Comparison of ENCODE assay signal across 18 cellular contexts in genomic region chr5:168802337-168802736, GRCh38.
DNase-seq lines count a peak whose midpoint lies in the region; ATAC-seq and TF ChIP-seq lines count a peak whose summit lies in the region.
"Had no signal": no experiment of that assay in that cellular context is flagged by ENCODE, and none has a peak within 500 bp of the region (broad histone marks: within the 10 kb centered on the region; RNA-seq: fewer than 3 reads in every experiment).

No MANE protein-coding gene starts in this region.

- POLR2A ChIA-PET in CD8-positive, alpha-beta memory T cell (lab: Charles Lee) = no interaction called here

- H3K4me3 Mint-ChIP-seq in activated T-cell treated with anti-CD3 and anti-CD28 coated beads, Interleukin-2, amount 50 U/mL, for 4 hours = no peak overlapping the region
- no peak overlapping the region for H3K4me3 Mint-ChIP-seq in CD8-positive, alpha-beta memory T cell
- H3K4me3 Mint-ChIP-seq: activated naive CD4-positive, alpha-beta T cell treated with anti-CD3 and anti-CD28 coated beads, Interleukin-2, amount 10 ng/mL, durations not matched to agents 7 days and 5 days; brain; CD14-positive monocyte; dendritic cell treated with granulocyte-macrophage colony-stimulating factor and Interleukin-4, amounts not matched to agents 40 ng/mL and 50 ng/mL, for 4 days had no signal

- no peaks in the 10 kb centered on the region for H3K9me3 Mint-ChIP-seq in activated T-cell treated with anti-CD3 and anti-CD28 coated beads, Interleukin-2, amount 50 U/mL, for 4 hours
- peaks cover 0 to 6% (median 0%) of the 10 kb centered on the region in 5 donors for H3K9me3 Mint-ChIP-seq in CD8-positive, alpha-beta memory T cell
- H3K9me3 Mint-ChIP-seq: activated naive CD4-positive, alpha-beta T cell treated with anti-CD3 and anti-CD28 coated beads, Interleukin-2, amount 10 ng/mL, durations not matched to agents 7 days and 5 days; brain; dendritic cell treated with granulocyte-macrophage colony-stimulating factor and Interleukin-4, amounts not matched to agents 40 ng/mL and 50 ng/mL, for 4 days had no signal

- no peak for DNase-seq in activated T-cell treated with anti-CD3 and anti-CD28 coated beads, Interleukin-2, amount 50 U/mL, for 4 hours
- DNase-seq in activated T-cell treated with anti-CD3 and anti-CD28 coated beads, Interleukin-2, amount 50 U/mL, for 1 hour = no peak
- DNase-seq in MM.1S = peak; percentile 70
- DNase-seq in smooth muscle cell (lab: John Stamatoyannopoulos, UW; ENCODE audit: unreplicated experiment) = no peak
- no peak for DNase-seq in CD8-positive, alpha-beta memory T cell
- no peak for DNase-seq in NCI-H1092 treated with DMSO at 0.1 percent for 48 hours (lab: John Stamatoyannopoulos, UW)
- DNase-seq: ACHN; activated naive CD4-positive, alpha-beta T cell treated with anti-CD3 and anti-CD28 coated beads, Interleukin-2, amount 10 ng/mL, durations not matched to agents 7 days and 5 days; foreskin keratinocyte; mucosa of descending colon; NCI-H226; substantia nigra had no signal

- H3K9ac ChIP-seq in MM.1S (ENCODE audit: low read length) (no peak overlapping the region), smooth muscle cell (ENCODE audit: low read depth) (no peak overlapping the region)

- H3K36me3 ChIP-seq in MM.1S (replicated peaks; ENCODE audit: insufficient read depth, low read length) (no peaks in the 10 kb centered on the region), smooth muscle cell (ENCODE audit: low read depth) (no peaks in the 10 kb centered on the region)
- no peaks in the 10 kb centered on the region for H3K36me3 ChIP-seq in CD8-positive, alpha-beta memory T cell (ENCODE audit: insufficient read depth, low read length)
- H3K36me3 ChIP-seq: neutrophil had no signal

- no peaks in the 10 kb centered on the region for H3K9me3 ChIP-seq in MM.1S (replicated peaks; ENCODE audit: insufficient read depth, low read length)
- no peaks in the 10 kb centered on the region for H3K9me3 ChIP-seq in smooth muscle cell (replicated peaks; ENCODE audit: low read depth)
- H3K9me3 ChIP-seq in CD8-positive, alpha-beta memory T cell (ENCODE audit: low read length) = no peaks in the 10 kb centered on the region
- H3K9me3 ChIP-seq: mucosa of descending colon, neutrophil had no signal

- H3K27me3 ChIP-seq in MM.1S (replicated peaks; ENCODE audit: insufficient read depth, low read length) (no peaks in the 10 kb centered on the region), smooth muscle cell (ENCODE audit: low read depth) (no peaks in the 10 kb centered on the region)
- H3K27me3 ChIP-seq in CD8-positive, alpha-beta memory T cell (ENCODE audit: insufficient read depth, low read length, poor library complexity, severe bottlenecking) = no peaks in the 10 kb centered on the region
- H3K27me3 ChIP-seq: foreskin keratinocyte had no signal

- H2AFZ ChIP-seq in MM.1S (ENCODE audit: low read length) = no peak overlapping the region
- H2AFZ ChIP-seq in smooth muscle cell (ENCODE audit: low read depth) = no peak overlapping the region

- no peaks in the 10 kb centered on the region for H3K9me2 ChIP-seq in MM.1S (replicated peaks; ENCODE audit: insufficient read depth, low read length)

- H3K4me1 Mint-ChIP-seq in activated T-cell treated with anti-CD3 and anti-CD28 coated beads, Interleukin-2, amount 50 U/mL, for 4 hours (ENCODE audit: low read depth) = no peaks in the 10 kb centered on the region
- peaks cover 0 to 5% (median 0%) of the 10 kb centered on the region in 3 donors for H3K4me1 Mint-ChIP-seq in CD8-positive, alpha-beta memory T cell
- H3K4me1 Mint-ChIP-seq: CD14-positive monocyte had no signal

- H3K4me3 ChIP-seq in MM.1S (ENCODE audit: low read length) (no peak overlapping the region), smooth muscle cell (no peak overlapping the region)
- H3K4me3 ChIP-seq in CD8-positive, alpha-beta memory T cell (ENCODE audit: low read length) = no peak overlapping the region
- H3K4me3 ChIP-seq: mucosa of descending colon had no signal

- H3K36me3 Mint-ChIP-seq in activated T-cell treated with anti-CD3 and anti-CD28 coated beads, Interleukin-2, amount 50 U/mL, for 4 hours (ENCODE audit: insufficient read depth) = no peaks in the 10 kb centered on the region
- no peaks in the 10 kb centered on the region for H3K36me3 Mint-ChIP-seq in CD8-positive, alpha-beta memory T cell
- H3K36me3 Mint-ChIP-seq: activated naive CD4-positive, alpha-beta T cell treated with anti-CD3 and anti-CD28 coated beads, Interleukin-2, amount 10 ng/mL, durations not matched to agents 7 days and 5 days; brain; CD14-positive monocyte had no signal

- H3K4me1 ChIP-seq in MM.1S (ENCODE audit: low read length) (no peaks in the 10 kb centered on the region), smooth muscle cell (ENCODE audit: low read depth) (peaks cover 5% of the 10 kb centered on the region)
- no peaks in the 10 kb centered on the region for H3K4me1 ChIP-seq in CD8-positive, alpha-beta memory T cell (ENCODE audit: insufficient read depth, low read length)
- H3K4me1 ChIP-seq: foreskin keratinocyte had no signal

- H4K20me1 ChIP-seq in MM.1S (ENCODE audit: insufficient read depth, low read length) = no peaks in the 10 kb centered on the region
- no peaks in the 10 kb centered on the region for H4K20me1 ChIP-seq in smooth muscle cell (ENCODE audit: low read depth)

- CTCF ChIA-PET in CD8-positive, alpha-beta memory T cell (lab: Charles Lee) = no interaction called here

- H3K4me2 ChIP-seq in MM.1S (ENCODE audit: low read depth, low read length) = peak overlapping the region; percentile 52
- H3K4me2 ChIP-seq in smooth muscle cell = peak overlapping the region; percentile 61

- H3F3A ChIP-seq in MM.1S (ENCODE audit: insufficient read depth, low read length) (no peaks in the 10 kb centered on the region), smooth muscle cell (ENCODE audit: low read depth) (no peaks in the 10 kb centered on the region)

- TF ChIP-seq CTCF in MM.1S (IDR thresholded peaks at IDR 0.05; ENCODE audit: low read length) (no peak), smooth muscle cell (IDR thresholded peaks at IDR 0.05; ENCODE audit: borderline replicate concordance, insufficient read depth, poor library complexity, severe bottlenecking) (no peak)

- peak overlapping the region in 1 of 8 donors; percentile 39 for H3K27ac Mint-ChIP-seq in CD8-positive, alpha-beta memory T cell
- H3K27ac Mint-ChIP-seq: activated naive CD4-positive, alpha-beta T cell treated with anti-CD3 and anti-CD28 coated beads, Interleukin-2, amount 10 ng/mL, durations not matched to agents 7 days and 5 days; brain; CD14-positive monocyte; dendritic cell treated with granulocyte-macrophage colony-stimulating factor and Interleukin-4, amounts not matched to agents 40 ng/mL and 50 ng/mL, for 4 days had no signal

- H3K79me2 ChIP-seq in MM.1S (ENCODE audit: low read length) = no peaks in the 10 kb centered on the region
- H3K79me2 ChIP-seq in smooth muscle cell (ENCODE audit: low read depth) = no peaks in the 10 kb centered on the region

- 90% methylated on average over 6 of the region's 6 CpGs for WGBS in smooth muscle cell (ENCODE audit: low lambda C conversion rate)

- ATAC-seq in activated T-cell treated with anti-CD3 and anti-CD28 coated beads, Interleukin-2, amount 50 U/mL, for 4 hours = peak; percentile 35 to 64
- ATAC-seq in GM21717 (IDR thresholded peaks at IDR 0.05; ENCODE audit: unreplicated experiment) (peak; percentile 61), GM21367 (IDR thresholded peaks at IDR 0.05; ENCODE audit: unreplicated experiment) (no peak)
- ATAC-seq: foreskin keratinocyte, mucosa of descending colon had no signal

- H3K27ac ChIP-seq in MM.1S (ENCODE audit: low read length) (no peak overlapping the region), smooth muscle cell (ENCODE audit: low read depth) (peak overlapping the region; percentile 65)
- H3K27ac ChIP-seq in CD8-positive, alpha-beta memory T cell (ENCODE audit: low read depth, low read length) = no peak overlapping the region
- H3K27ac ChIP-seq: foreskin keratinocyte, neutrophil had no signal

- H3K27me3 Mint-ChIP-seq in activated T-cell treated with anti-CD3 and anti-CD28 coated beads, Interleukin-2, amount 50 U/mL, for 4 hours (ENCODE audit: low read depth) = peaks cover 5% of the 10 kb centered on the region
- peaks cover 5 to 12% of the 10 kb centered on the region in 2 donors for H3K27me3 Mint-ChIP-seq in CD8-positive, alpha-beta memory T cell
